ENCODE assay signal across 8 cellular contexts in genomic region chr5:151155149-151155776, GRCh38. TPM values are rescaled to one million over a fixed set of nuclear protein-coding genes. Genes with fewer than 3 reads are reported as not detected.
DNase-seq lines count a peak whose midpoint lies in the region; TF ChIP-seq lines count a peak whose summit lies in the region.

No MANE protein-coding gene starts in this region.

- no peaks in the 10 kb centered on the region for H3K9me3 Mint-ChIP-seq in IgD-negative memory B cell
- no peaks in the 10 kb centered on the region for H3K9me3 Mint-ChIP-seq in activated T-helper 1 cell treated with anti-CD3 and anti-CD28 coated beads, Interleukin-12 subunit alpha, Interleukin-12 subunit beta, Interleukin-2, Interleukin-4 antibody, amounts not matched to agents 30 ng/mL and 10 ng/mL and 1 ng/mL, durations not matched to agents 14 hours and 24 hours and 36 hours

- H3K27ac ChIP-seq in liver (ENCODE audit: low read depth in 1 of 2, low read length in 2 of 2) (peak overlapping the region; percentile 80 to 84), temporal lobe (ENCODE audit: low read depth, low read length) (peak overlapping the region; percentile 71)

- H3K36me3 ChIP-seq in liver (ENCODE audit: control insufficient read depth in 4 of 4, insufficient read depth in 3 of 4, low read depth in 1 of 4, low read length in 3 of 4): peaks cover 0 to 2% (median 0%) of the 10 kb centered on the region in 4 donors

- intact Hi-C loops in activated T-helper 1 cell treated with anti-CD3 and anti-CD28 coated beads, Interleukin-12 subunit alpha, Interleukin-12 subunit beta, Interleukin-2, Interleukin-4 antibody, amounts not matched to agents 30 ng/mL and 10 ng/mL and 1 ng/mL, durations not matched to agents 14 hours and 24 hours and 36 hours (cut with micrococcal nuclease): loop anchor here (1.0 kb wide), 1 partner anchor 75 kb away; no protein-coding TSS in a partner anchor

- 56% methylated on average over 9 of the region's 9 CpGs for WGBS in liver

- no peak for TF ChIP-seq CTCF in liver (IDR thresholded peaks at IDR 0.05; ENCODE audit: low read depth, low read length, missing input control)

- peaks cover under 1% of the 10 kb centered on the region for H3K36me3 Mint-ChIP-seq in IgD-negative memory B cell
- peaks cover 19% of the 10 kb centered on the region for H3K36me3 Mint-ChIP-seq in activated T-helper 1 cell treated with anti-CD3 and anti-CD28 coated beads, Interleukin-12 subunit alpha, Interleukin-12 subunit beta, Interleukin-2, Interleukin-4 antibody, amounts not matched to agents 30 ng/mL and 10 ng/mL and 1 ng/mL, durations not matched to agents 14 hours and 24 hours and 36 hours (ENCODE audit: low read depth)

- H3K4me1 Mint-ChIP-seq in IgD-negative memory B cell: peaks cover 63 to 74% (median 70%) of the 10 kb centered on the region in 3 donors
- H3K4me1 Mint-ChIP-seq in activated T-helper 1 cell treated with anti-CD3 and anti-CD28 coated beads, Interleukin-12 subunit alpha, Interleukin-12 subunit beta, Interleukin-2, Interleukin-4 antibody, amounts not matched to agents 30 ng/mL and 10 ng/mL and 1 ng/mL, durations not matched to agents 14 hours and 24 hours and 36 hours (ENCODE audit: low read depth): peaks cover 77% of the 10 kb centered on the region

- H3K27ac Mint-ChIP-seq in IgD-negative memory B cell: peak overlapping the region; percentile 86 to 98 (median 96)
- peak overlapping the region; percentile 92 for H3K27ac Mint-ChIP-seq in activated T-helper 1 cell treated with anti-CD3 and anti-CD28 coated beads, Interleukin-12 subunit alpha, Interleukin-12 subunit beta, Interleukin-2, Interleukin-4 antibody, amounts not matched to agents 30 ng/mL and 10 ng/mL and 1 ng/mL, durations not matched to agents 14 hours and 24 hours and 36 hours

- no peaks in the 10 kb centered on the region for H3K9me3 ChIP-seq in liver (ENCODE audit: control insufficient read depth in 4 of 4, low read length in 3 of 4)

- peak overlapping the region; percentile 97 to 99 (median 99) for H3K4me3 Mint-ChIP-seq in IgD-negative memory B cell
- peak overlapping the region; percentile 94 for H3K4me3 Mint-ChIP-seq in activated T-helper 1 cell treated with anti-CD3 and anti-CD28 coated beads, Interleukin-12 subunit alpha, Interleukin-12 subunit beta, Interleukin-2, Interleukin-4 antibody, amounts not matched to agents 30 ng/mL and 10 ng/mL and 1 ng/mL, durations not matched to agents 14 hours and 24 hours and 36 hours

- no peaks in the 10 kb centered on the region for H3K27me3 Mint-ChIP-seq in IgD-negative memory B cell
- H3K27me3 Mint-ChIP-seq in activated T-helper 1 cell treated with anti-CD3 and anti-CD28 coated beads, Interleukin-12 subunit alpha, Interleukin-12 subunit beta, Interleukin-2, Interleukin-4 antibody, amounts not matched to agents 30 ng/mL and 10 ng/mL and 1 ng/mL, durations not matched to agents 14 hours and 24 hours and 36 hours (ENCODE audit: insufficient read depth): no peaks in the 10 kb centered on the region

- DNase-seq in NK-92 treated with Interleukin-12 subunit alpha and Interleukin-12 subunit beta, amount 100 ng/mL, for 24 hours (lab: John Stamatoyannopoulos, UW): peak; percentile 11
- no peak for DNase-seq in NK-92 (lab: John Stamatoyannopoulos, UW; ENCODE audit: unreplicated experiment)
- peak; percentile 62 for DNase-seq in activated T-helper 1 cell treated with anti-CD3 and anti-CD28 coated beads, Interleukin-12 subunit alpha, Interleukin-12 subunit beta, Interleukin-2, Interleukin-4 antibody, amounts not matched to agents 30 ng/mL and 10 ng/mL and 1 ng/mL, durations not matched to agents 14 hours and 24 hours and 36 hours (ENCODE audit: low spot score)
- DNase-seq in NCI-H524 treated with DMSO at 0.1 percent for 48 hours (lab: John Stamatoyannopoulos, UW): no peak
- no peak for DNase-seq in HUDEP-2 (lab: John Stamatoyannopoulos, UW; ENCODE audit: unreplicated experiment in 76 of 76)

- no peak for TF ChIP-seq RAD21 in liver (IDR thresholded peaks at IDR 0.05)

- H3K9ac ChIP-seq in liver (ENCODE audit: low read depth in 1 of 2, low read length in 2 of 2): peak overlapping the region in 1 of 2 donors; percentile 30

- no peaks in the 10 kb centered on the region for H3K27me3 ChIP-seq in liver (ENCODE audit: control insufficient read depth in 4 of 4, insufficient read depth in 4 of 4, low read length in 3 of 4)

- peak overlapping the region in 1 of 3 donors; percentile 93 for H3K4me3 ChIP-seq in liver (ENCODE audit: low read depth in 1 of 3, low read length in 3 of 3)

- H3K4me1 ChIP-seq in liver (ENCODE audit: control insufficient read depth in 4 of 4, insufficient read depth in 4 of 4, low read length in 3 of 4): peaks cover 14 to 78% (median 60%) of the 10 kb centered on the region in 4 donors

TF ChIP-seq in liver, 16 proteins besides CTCF, POLR2A, EP300 and RAD21:
- TF ChIP-seq EGR1 (IDR thresholded peaks at IDR 0.05; ENCODE audit: low read depth in 2 of 2) (no peak), ATF3 (IDR thresholded peaks at IDR 0.05) (no peak), NR2F2 (IDR thresholded peaks at IDR 0.05) (no peak), REST (IDR thresholded peaks at IDR 0.05) (no peak), HNF4A (conservative IDR thresholded peaks at IDR 0.05) (no peak), RXRA (IDR thresholded peaks at IDR 0.05) (no peak), FOXA1 (IDR thresholded peaks at IDR 0.05) (no peak), YY1 (IDR thresholded peaks at IDR 0.05) (no peak), MAX (IDR thresholded peaks at IDR 0.05) (no peak)
TF ChIP-seq in liver: peak in this region for 0.

RNA-seq across cellular contexts. Expression of gene ANXA6, which starts 2.3 kb away (rescaled TPM):
- polyA plus RNA-seq in IgD-negative memory B cell: 298 TPM
- total RNA-seq in activated T-helper 1 cell treated with anti-CD3 and anti-CD28 coated beads, Interleukin-12 subunit alpha, Interleukin-12 subunit beta, Interleukin-2, Interleukin-4 antibody, amounts not matched to agents 30 ng/mL and 10 ng/mL and 1 ng/mL, durations not matched to agents 14 hours and 24 hours and 36 hours: 286 and 301 TPM in 2 replicates
- total RNA-seq in liver: 100 to 1,000 TPM; 137 to 215 TPM
- polyA plus RNA-seq in liver: 100 to 1,000 TPM in 1 of 2 donors, 10 to 100 TPM in 1; 52.7 to 116 TPM
- 43.3 TPM for total RNA-seq in temporal lobe

Comparison
In these comparisons a context has a peak if more than half of its experiments do, and no peak if none do; other contexts are left out.
1. DNase-seq: peak in NK-92 treated with Interleukin-12 subunit alpha and Interleukin-12 subunit beta, amount 100 ng/mL, for 24 hours (single experiment) and activated T-helper 1 cell treated with anti-CD3 and anti-CD28 coated beads, Interleukin-12 subunit alpha, Interleukin-12 subunit beta, Interleukin-2, Interleukin-4 antibody, amounts not matched to agents 30 ng/mL and 10 ng/mL and 1 ng/mL, durations not matched to agents 14 hours and 24 hours and 36 hours (single experiment); none in NK-92 (single experiment), NCI-H524 treated with DMSO at 0.1 percent for 48 hours (single experiment) and HUDEP-2 (0 of 76).